3 cellular contexts compared by ENCODE assay signal in genomic region chr12:57808351-57808750, GRCh38.
"Had no signal": no experiment of that assay in that cellular context is flagged by ENCODE, and none has a peak within 500 bp of the region (broad histone marks: within the 10 kb centered on the region; RNA-seq: fewer than 3 reads in every experiment).

No MANE protein-coding gene starts in this region.

- ATAC-seq: GM12878 had no signal

- H3K4me3 ChIP-seq: GM12878 had no signal

- DNase-seq: GDM1, GF-D8 had no signal
